In genomic region chr14:35949933-35950332, GRCh38 we compare ENCODE assay signal across 15 cellular contexts.
DNase-seq lines count a peak whose midpoint lies in the region; ATAC-seq and TF ChIP-seq lines count a peak whose summit lies in the region.
"Had no signal": no experiment of that assay in that cellular context is flagged by ENCODE, and none has a peak within 500 bp of the region (broad histone marks: within the 10 kb centered on the region; RNA-seq: fewer than 3 reads in every experiment).

No MANE protein-coding gene starts in this region.

- DNase-seq in DMS153 (lab: John Stamatoyannopoulos, UW): peak; percentile 78
- peak; percentile 78 for DNase-seq in NCI-H1105 (lab: John Stamatoyannopoulos, UW)
- DNase-seq in lower lobe of right lung: no peak
- DNase-seq in pons (ENCODE audit: low spot score): no peak
- DNase-seq in D341Med (ENCODE audit: low spot score): no peak
- no peak for DNase-seq in NCI-H1694 (lab: John Stamatoyannopoulos, UW)
- DNase-seq: activated effector memory CD4-positive, alpha-beta T cell treated with Interleukin-2 at 50 U/mL for 16 hours; brain microvascular endothelial cell; DMS 273 treated with DMSO at 0.1 percent for 48 hours; foreskin keratinocyte; immature natural killer cell; upper lobe of right lung had no signal

- peak; percentile 58 to 93 for ATAC-seq in lower lobe of right lung
- ATAC-seq in HG03108 (IDR thresholded peaks at IDR 0.05; ENCODE audit: unreplicated experiment): no peak
- ATAC-seq: foreskin keratinocyte, upper lobe of right lung had no signal

- intact Hi-C loops in lower lobe of right lung (cut with DNase I): no loop called here

- no peak overlapping the region for H3K4me3 ChIP-seq in lower lobe of right lung
- H3K4me3 ChIP-seq: SK-N-MC, upper lobe of right lung had no signal

- peaks cover 3% of the 10 kb centered on the region for H3K4me1 ChIP-seq in lower lobe of right lung
- H3K4me1 ChIP-seq: foreskin keratinocyte, upper lobe of right lung had no signal

- TF ChIP-seq CTCF in VCaP (conservative IDR thresholded peaks at IDR 0.05): no peak
- TF ChIP-seq CTCF in lower lobe of right lung (IDR thresholded peaks at IDR 0.05): no peak

- H3K27me3 ChIP-seq in lower lobe of right lung (ENCODE audit: low read depth): no peaks in the 10 kb centered on the region
- H3K27me3 ChIP-seq: brain microvascular endothelial cell, foreskin keratinocyte, upper lobe of right lung had no signal

- no peaks in the 10 kb centered on the region for H3K9me3 ChIP-seq in lower lobe of right lung
- H3K9me3 ChIP-seq: upper lobe of right lung had no signal

- peak overlapping the region; percentile 51 for H3K27ac ChIP-seq in VCaP
- no peak overlapping the region for H3K27ac ChIP-seq in lower lobe of right lung
- H3K27ac ChIP-seq: brain microvascular endothelial cell, foreskin keratinocyte, SK-N-MC, upper lobe of right lung had no signal

- H3K36me3 ChIP-seq in lower lobe of right lung: no peaks in the 10 kb centered on the region
- H3K36me3 ChIP-seq: brain microvascular endothelial cell, upper lobe of right lung had no signal

Comparison
In these comparisons a context has a peak if more than half of its experiments do, and no peak if none do; other contexts are left out.
1. DNase-seq: peak in DMS153 (single experiment) and NCI-H1105 (single experiment); none in lower lobe of right lung (single experiment), pons (single experiment), D341Med (single experiment) and NCI-H1694 (single experiment).